In the genomic region with DNA sequence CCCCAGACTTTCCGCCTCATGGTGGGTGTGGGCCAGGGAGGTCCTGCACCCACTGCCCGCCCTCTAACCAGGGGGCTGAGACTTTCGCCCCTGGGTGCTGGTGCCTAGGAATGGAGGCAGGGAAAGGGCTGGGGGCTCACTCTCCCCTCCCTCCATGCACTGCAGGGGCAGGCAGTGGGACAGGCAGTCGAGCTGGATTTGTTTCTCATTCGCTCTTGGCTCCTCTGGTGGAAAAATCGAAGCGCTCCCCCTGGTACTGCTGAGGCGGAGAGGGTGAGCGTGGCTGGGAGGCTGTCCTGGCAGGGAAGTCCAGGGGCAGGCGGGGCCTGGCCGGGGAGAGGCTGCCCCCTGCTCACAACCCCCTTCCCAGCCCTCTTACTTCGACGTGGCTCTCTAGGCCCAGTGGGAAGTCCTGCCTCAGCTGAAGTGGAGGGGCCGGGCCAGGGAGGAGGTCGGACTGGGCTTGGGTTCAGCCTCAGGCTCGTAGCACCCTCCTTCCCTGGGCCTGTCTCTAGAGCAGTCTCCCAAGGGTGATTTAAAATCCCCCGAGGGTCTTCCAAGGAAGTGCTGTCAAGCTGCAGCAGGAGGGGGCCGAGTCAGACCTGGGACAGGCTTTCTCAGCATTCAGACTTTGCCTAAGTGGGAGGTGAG, we compare ENCODE assay signal across 18 cellular contexts. TPM values are rescaled to one million over a fixed set of nuclear protein-coding genes. Genes with fewer than 3 reads are reported as not detected.
A peak's percentile ranks its signal among the peaks of the same experiment; 100 is the strongest.
DNase-seq lines count a peak whose midpoint lies in the region; ATAC-seq and TF ChIP-seq lines count a peak whose summit lies in the region.
"Had no signal": no experiment of that assay in that cellular context is flagged by ENCODE, and none has a peak within 500 bp of the region (broad histone marks: within the 10 kb centered on the region; RNA-seq: fewer than 3 reads in every experiment).

No MANE protein-coding gene starts in this region.

- 0 out of 2 replicates have a peak overlapping the region, but pooled peaks have one; percentile 15 for H2BK120ac ChIP-seq in IMR-90 (ENCODE audit: low read depth, low read length)

- dilution Hi-C loops in IMR-90 (cut with HindIII; ENCODE audit: low sequenced_read_pairs, unreplicated experiment), result no loop called here

- H2BK5ac ChIP-seq in IMR-90 (ENCODE audit: low read depth, low read length, poor library complexity, severe bottlenecking), result no peak overlapping the region

- no peak overlapping the region for H3K56ac ChIP-seq in IMR-90 (ENCODE audit: extremely low read depth, insufficient read depth, low read length)

- H4K8ac ChIP-seq in IMR-90 (ENCODE audit: low read depth in 2 of 2, low read length in 2 of 2), result no peak overlapping the region

- H2AK9ac ChIP-seq in IMR-90 (replicated peaks; ENCODE audit: low read depth, low read length, poor library complexity), result no peak overlapping the region

- no peak for TF ChIP-seq CTCF in IMR-90 (conservative IDR thresholded peaks at IDR 0.05; ENCODE audit: low read depth, low read length)
- TF ChIP-seq CTCF in hepatocyte (IDR thresholded peaks at IDR 0.05; ENCODE audit: poor library complexity), result no peak
- TF ChIP-seq CTCF in ovary (IDR thresholded peaks at IDR 0.05), result no peak

- H3K79me1 ChIP-seq in IMR-90 (ENCODE audit: low read depth in 1 of 2, low read length in 2 of 2), result no peaks in the 10 kb centered on the region

- H3K27me3 ChIP-seq in IMR-90 (ENCODE audit: control insufficient read depth, insufficient read depth, low read length), result no peaks in the 10 kb centered on the region
- no peaks in the 10 kb centered on the region for H3K27me3 ChIP-seq in hepatocyte
- no peaks in the 10 kb centered on the region for H3K27me3 ChIP-seq in ovary

- BruUV-seq in IMR-90 (replicated peaks; lab: Mats Ljungman, UMichigan), result no TSS peak

- CTCF ChIA-PET in IMR-90 (lab: Yijun Ruan, JAX), result no interaction called here

- no peak overlapping the region for H3K9ac ChIP-seq in IMR-90 (ENCODE audit: low read depth, low read length)

- no peak overlapping the region for H3K4me3 ChIP-seq in IMR-90 (ENCODE audit: insufficient read depth, low read depth, low read length)
- H3K4me3 ChIP-seq in hepatocyte, result no peak overlapping the region
- H3K4me3 ChIP-seq in ovary, result no peak overlapping the region
- H3K4me3 ChIP-seq: psoas muscle had no signal

- H3K9me1 ChIP-seq in IMR-90 (ENCODE audit: insufficient read depth, low read length), result peaks cover 4% of the 10 kb centered on the region; the same call in 1 of the 2 replicates

- no peaks in the 10 kb centered on the region for H3K9me2 ChIP-seq in hepatocyte (replicated peaks; ENCODE audit: insufficient read depth)

- in situ Hi-C loops in IMR-90 (cut with MboI; ENCODE audit: low sequenced_read_pairs), result no loop called here

- H3K27ac ChIP-seq in IMR-90 (ENCODE audit: insufficient read depth, low read length) (no peak overlapping the region), hepatocyte (peak overlapping the region; percentile 92), ovary (peak overlapping the region; percentile 21 to 26)
- H3K27ac ChIP-seq: psoas muscle, WERI-Rb-1 had no signal

- H3K4me1 ChIP-seq in IMR-90 (ENCODE audit: control insufficient read depth, insufficient read depth, low read length), result peaks cover 4% of the 10 kb centered on the region; the same call in 1 of the 2 replicates
- H3K4me1 ChIP-seq in hepatocyte (ENCODE audit: insufficient read depth), result peaks cover 25% of the 10 kb centered on the region
- H3K4me1 ChIP-seq in ovary (ENCODE audit: insufficient read depth), result peaks cover 14% of the 10 kb centered on the region
- H3K4me1 ChIP-seq: psoas muscle had no signal

- no peaks in the 10 kb centered on the region for H3K79me2 ChIP-seq in hepatocyte

- ATAC-seq in IMR-90 (ENCODE audit: low read depth) (no peak), HG03342 (IDR thresholded peaks at IDR 0.05; ENCODE audit: unreplicated experiment) (no peak)
- ATAC-seq: activated CD8-positive, alpha-beta memory T cell treated with anti-CD3 and anti-CD28 coated beads, Interleukin-2, amount 10 ng/mL, durations not matched to agents 7 days and 5 days; psoas muscle had no signal

- H2AK5ac ChIP-seq in IMR-90 (ENCODE audit: low read depth, low read length), result peak overlapping the region; percentile 33; the same call in 1 of the 2 replicates

- H4K5ac ChIP-seq in IMR-90 (ENCODE audit: low read depth, low read length), result no peak overlapping the region

- TF ChIP-seq POLR2A in IMR-90 (IDR thresholded peaks at IDR 0.05; ENCODE audit: low read depth, low read length), result no peak
- no peak for TF ChIP-seq POLR2A in ovary (IDR thresholded peaks at IDR 0.05)

- H3K4me2 ChIP-seq in IMR-90 (ENCODE audit: low read depth, low read length) (no peak overlapping the region), hepatocyte (no peak overlapping the region)

- H3K14ac ChIP-seq in IMR-90 (replicated peaks; ENCODE audit: low read depth, low read length), result no peak overlapping the region

- intact Hi-C loops in IMR-90 (cut with micrococcal nuclease) (no loop called here), ovary (cut with DNase I) (loop anchor here in 1 of 4 donors (5.0 kb wide), 1 partner anchor 35 kb away; no protein-coding TSS in a partner anchor)

- no peak overlapping the region for H3K4ac ChIP-seq in IMR-90 (ENCODE audit: low read depth, low read length)

- H3K18ac ChIP-seq in IMR-90 (ENCODE audit: low read depth, low read length), result no peak overlapping the region

- DNase-seq in AG08396 (ENCODE audit: low spot score) (peak; percentile 4), IMR-90 (no peak), hepatocyte (ENCODE audit: low spot score) (peak; percentile 40), ovary (peak in 3 of 5 donors; percentile 37 to 47 (median 40)), GM19238 (ENCODE audit: insufficient read length, low spot score) (no peak), Kasumi-1 (lab: John Stamatoyannopoulos, UW) (no peak), DMS114 treated with DMSO at 0.1 percent for 48 hours (lab: John Stamatoyannopoulos, UW; ENCODE audit: unreplicated experiment) (no peak)
- DNase-seq: ACHN; activated CD8-positive, alpha-beta memory T cell treated with anti-CD3 and anti-CD28 coated beads, Interleukin-2, amount 10 ng/mL, durations not matched to agents 7 days and 5 days; activated naive CD4-positive, alpha-beta T cell treated with anti-CD3 and anti-CD28 coated beads for 36 hours; NCI-H1694; NCI-H526; PC-3; psoas muscle; WERI-Rb-1 had no signal

- H4K91ac ChIP-seq in IMR-90 (ENCODE audit: insufficient read depth, low read depth, low read length), result no peak overlapping the region

- POLR2A ChIA-PET in IMR-90 (lab: Charles Lee; ENCODE audit: unreplicated experiment), result no interaction called here

- TF ChIP-seq RAD21 in IMR-90 (IDR thresholded peaks at IDR 0.05; ENCODE audit: low read length), result no peak

- no peak overlapping the region for H2BK15ac ChIP-seq in IMR-90 (ENCODE audit: low read depth, low read length)

- H3K23ac ChIP-seq in IMR-90 (ENCODE audit: low read depth, low read length), result no peak overlapping the region

- no peaks in the 10 kb centered on the region for H3K36me3 ChIP-seq in IMR-90 (ENCODE audit: control insufficient read depth, insufficient read depth, low read length)
- no peaks in the 10 kb centered on the region for H3K36me3 ChIP-seq in hepatocyte (replicated peaks; ENCODE audit: insufficient read depth, low read depth)
- H3K36me3 ChIP-seq in ovary, result no peaks in the 10 kb centered on the region
- H3K36me3 ChIP-seq: WERI-Rb-1 had no signal

- no peak overlapping the region for H2BK20ac ChIP-seq in IMR-90 (ENCODE audit: low read depth, low read length)

- H3K9me3 ChIP-seq in IMR-90 (ENCODE audit: control insufficient read depth, insufficient read depth, low read length) (no peaks in the 10 kb centered on the region), hepatocyte (ENCODE audit: low read depth) (no peaks in the 10 kb centered on the region), ovary (no peaks in the 10 kb centered on the region)
- H3K9me3 ChIP-seq: psoas muscle had no signal

- TF ChIP-seq EP300 in ovary (IDR thresholded peaks at IDR 0.05), result no peak

- H4K20me1 ChIP-seq in IMR-90 (ENCODE audit: insufficient read depth, low read length) (no peaks in the 10 kb centered on the region), hepatocyte (ENCODE audit: insufficient read depth, poor library complexity, severe bottlenecking) (no peaks in the 10 kb centered on the region)

- 45% methylated on average over 4 of the region's 18 CpGs; no CpG with 5 or more reads in 1 of the 2 experiments for WGBS in IMR-90 (ENCODE audit: extremely low coverage in 2 of 2, insufficient read length in 1 of 2), 2 experiments
- 69% methylated on average over 16 of the region's 18 CpGs for WGBS in hepatocyte (ENCODE audit: low lambda C conversion rate, missing lambda C conversion rate)
- 36 to 52% (median 51%) methylated on average over 18 of the region's 18 CpGs for WGBS in ovary, 3 donors

- peak overlapping the region; percentile 48 for H2AFZ ChIP-seq in IMR-90 (replicated peaks; ENCODE audit: low read length, poor library complexity)
- no peak overlapping the region for H2AFZ ChIP-seq in hepatocyte

TF ChIP-seq in IMR-90, 13 proteins besides CTCF, POLR2A, EP300 and RAD21:
- no peak for TF ChIP-seq RFX5 (IDR thresholded peaks at IDR 0.05; ENCODE audit: low read depth, low read length)
- TF ChIP-seq, protein P1, sequence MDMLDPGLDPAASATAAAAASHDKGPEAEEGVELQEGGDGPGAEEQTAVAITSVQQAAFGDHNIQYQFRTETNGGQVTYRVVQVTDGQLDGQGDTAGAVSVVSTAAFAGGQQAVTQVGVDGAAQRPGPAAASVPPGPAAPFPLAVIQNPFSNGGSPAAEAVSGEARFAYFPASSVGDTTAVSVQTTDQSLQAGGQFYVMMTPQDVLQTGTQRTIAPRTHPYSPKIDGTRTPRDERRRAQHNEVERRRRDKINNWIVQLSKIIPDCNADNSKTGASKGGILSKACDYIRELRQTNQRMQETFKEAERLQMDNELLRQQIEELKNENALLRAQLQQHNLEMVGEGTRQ (IDR thresholded peaks at IDR 0.05; ENCODE audit: low read depth, low read length), result no peak
- TF ChIP-seq RCOR1 (IDR thresholded peaks at IDR 0.05; ENCODE audit: insufficient replicate concordance, low read length), result no peak
- no peak for TF ChIP-seq SMC3 (IDR thresholded peaks at IDR 0.05; ENCODE audit: low read depth, low read length)
TF ChIP-seq in IMR-90: peak in this region for 0.

RNA-seq across cellular contexts. Expression of a gene that starts 16.6 kb away (rescaled TPM):
- total RNA-seq in IMR-90 (2012; rRNA removed) (0.18 and 0.28 TPM in 2 replicates), hepatocyte (6.9 and 11.3 TPM in 2 replicates), ovary (1 to 10 TPM in 6 of 7 donors, under 1 TPM in 1; 0.34 to 3.5 (median 1.6) TPM)
- polyA plus RNA-seq in IMR-90 (2012; rRNA removed) (0.86 and 1.7 TPM in 2 replicates), hepatocyte (21.7 and 24.0 TPM in 2 replicates), ovary (1 to 10 TPM in 1 of 2 donors, under 1 TPM in 1; 0.32 to 2.5 TPM)
- polyA plus RNA-seq in IMR-90 (2012; cell fraction: cytosol; rRNA removed), result 0.90 and 1.4 TPM in 2 replicates
- 1.0 and 1.1 TPM in 2 replicates for polyA plus RNA-seq in IMR-90 (2012; cell fraction: nucleus; rRNA removed; ENCODE audit: low replicate concordance)
- total RNA-seq: activated naive CD4-positive, alpha-beta T cell treated with anti-CD3 and anti-CD28 coated beads for 36 hours; fibroblast of villous mesenchyme; psoas muscle; temporal lobe had no signal

RNA-seq across cellular contexts. Expression of a gene that starts 56.3 kb away (rescaled TPM):
- total RNA-seq in IMR-90 (2012; rRNA removed) (1,825 and 2,180 TPM in 2 replicates), hepatocyte (351 and 1,063 TPM in 2 replicates), ovary (1,000 to 10,000 TPM in 1 of 7 donors, 100 to 1,000 TPM in 5, 10 to 100 TPM in 1; 71.2 to 1,087 (median 550) TPM)
- polyA plus RNA-seq in IMR-90 (2012; rRNA removed) (4,117 and 4,350 TPM in 2 replicates), hepatocyte (5,822 and 6,071 TPM in 2 replicates), ovary (100 to 1,000 TPM; 260 to 321 TPM)
- 6,648 and 7,973 TPM in 2 replicates for polyA plus RNA-seq in IMR-90 (2012; cell fraction: cytosol; rRNA removed)
- 7,018 and 18,611 TPM in 2 replicates for polyA plus RNA-seq in IMR-90 (2012; cell fraction: nucleus; rRNA removed; ENCODE audit: low replicate concordance)

Comparison
In these comparisons a context has a peak if more than half of its experiments do, and no peak if none do; other contexts are left out.
1. DNase-seq: peak in AG08396 (single experiment), hepatocyte (single experiment) and ovary (3 of 5); none in IMR-90 (single experiment), GM19238 (single experiment), Kasumi-1 (0 of 2) and DMS114 treated with DMSO at 0.1 percent for 48 hours (single experiment).